In the genomic region with DNA sequence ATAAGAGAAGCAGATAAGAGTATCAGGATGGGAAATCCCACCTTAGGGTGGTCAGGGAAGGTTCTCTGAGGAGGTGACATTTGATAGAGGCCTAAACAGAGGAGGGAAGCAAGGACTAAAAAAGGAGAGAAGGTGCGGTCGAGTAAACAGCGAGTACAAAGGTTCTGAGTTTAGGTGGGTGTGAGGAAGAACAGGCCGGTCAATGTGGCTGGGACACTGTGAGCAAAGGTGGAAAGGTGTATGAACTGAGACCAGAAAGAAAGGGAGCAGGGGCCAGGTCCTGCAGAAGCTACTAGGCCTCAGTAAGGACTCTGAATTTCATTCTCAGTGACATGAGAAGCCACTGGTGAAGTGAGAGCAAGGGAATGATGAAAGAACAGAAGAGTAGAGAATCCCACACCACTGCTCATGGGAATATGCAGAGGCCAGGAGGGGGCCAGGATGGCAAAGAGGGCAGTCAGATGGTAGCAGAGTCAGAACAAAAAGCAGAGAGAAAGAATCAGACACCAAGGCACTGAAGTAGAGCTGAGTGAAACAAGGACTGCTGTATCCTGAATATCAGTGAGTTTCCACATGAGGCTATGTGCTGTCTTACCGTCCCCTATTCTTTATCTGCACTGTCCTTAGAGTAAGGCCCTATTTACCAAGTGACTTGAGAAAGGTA, we compare ENCODE assay signal across 28 cellular contexts. TPM values are rescaled to one million over a fixed set of nuclear protein-coding genes. Genes with fewer than 3 reads are reported as not detected.
DNase-seq lines count a peak whose midpoint lies in the region; ATAC-seq and TF ChIP-seq lines count a peak whose summit lies in the region.
"Had no signal": no experiment of that assay in that cellular context is flagged by ENCODE, and none has a peak within 500 bp of the region (broad histone marks: within the 10 kb centered on the region; RNA-seq: fewer than 3 reads in every experiment).

No MANE protein-coding gene starts in this region.

- no peaks in the 10 kb centered on the region for H3K9me3 Mint-ChIP-seq in GM23338
- peaks cover 6% of the 10 kb centered on the region for H3K9me3 Mint-ChIP-seq in chondrocyte (ENCODE audit: low read depth)
- H3K9me3 Mint-ChIP-seq: activated naive CD4-positive, alpha-beta T cell treated with anti-CD3 and anti-CD28 coated beads for 36 hours had no signal

- no peak overlapping the region for H2BK120ac ChIP-seq in trophoblast cell (ENCODE audit: insufficient read depth, low read length, poor library complexity)

- H3K36me3 Mint-ChIP-seq in GM23338 (ENCODE audit: low read depth) (peaks cover 15% of the 10 kb centered on the region), chondrocyte (ENCODE audit: low read depth) (peaks cover 2% of the 10 kb centered on the region)
- H3K36me3 Mint-ChIP-seq: CD8-positive, alpha-beta memory T cell had no signal

- no peak for DNase-seq in GM23338 (ENCODE audit: low spot score)
- DNase-seq in chondrocyte (ENCODE audit: low spot score) = no peak
- DNase-seq in left colon = peak; percentile 32 to 46
- DNase-seq in trophoblast cell = no peak
- DNase-seq in C1 segment of cervical spinal cord (lab: John Stamatoyannopoulos, UW) = no peak
- DNase-seq: activated CD4-positive, alpha-beta T cell treated with anti-CD3 and anti-CD28 coated beads, Interleukin-2, amount 50 U/mL, for 48 hours; activated naive CD4-positive, alpha-beta T cell treated with anti-CD3 and anti-CD28 coated beads for 36 hours; CD8-positive, alpha-beta memory T cell; esophagus squamous epithelium; foreskin melanocyte; islet precursor cell; NCI-H1105 treated with DMSO at 0.1 percent for 48 hours; NCI-H2029 treated with DMSO at 0.1 percent for 48 hours; NCI-H748 treated with DMSO at 0.1 percent for 48 hours; RPMI8226; stimulated activated CD4-positive, alpha-beta T cell treated with anti-CD3 and anti-CD28 coated beads, Interleukin-15, amount 100 ng/mL, for 24 hours; stimulated activated naive CD4-positive, alpha-beta T cell treated with Interleukin-2 at 50 U/mL for 16 hours; testis had no signal

- no peaks in the 10 kb centered on the region for H3K36me3 ChIP-seq in GM23338 (ENCODE audit: insufficient read depth)
- H3K36me3 ChIP-seq in trophoblast cell (ENCODE audit: control insufficient read depth in 1 of 2, insufficient read depth in 2 of 2, low read length in 2 of 2) = peaks cover 0 to 2% of the 10 kb centered on the region in 2 experiments
- no peaks in the 10 kb centered on the region for H3K36me3 ChIP-seq in gastroesophageal sphincter

- H3K4me2 ChIP-seq in GM23338 (0 out of 2 replicates have a peak overlapping the region, but pooled peaks have one; percentile 52), trophoblast cell (ENCODE audit: low read length) (no peak overlapping the region)

- H4K20me1 ChIP-seq in GM23338 (replicated peaks; ENCODE audit: insufficient read depth) = no peaks in the 10 kb centered on the region

- no peak overlapping the region for H3K18ac ChIP-seq in trophoblast cell (ENCODE audit: low read length)

- TF ChIP-seq CTCF in GM23338 (conservative IDR thresholded peaks at IDR 0.05; ENCODE audit: low read depth in 2 of 2) (no peak), chondrocyte (IDR thresholded peaks at IDR 0.05) (no peak), gastroesophageal sphincter (IDR thresholded peaks at IDR 0.05) (no peak)

- intact Hi-C loops in left colon (cut with DNase I, micrococcal nuclease) = no loop called here

- no peak overlapping the region for H4K12ac ChIP-seq in trophoblast cell (ENCODE audit: low read depth, low read length)

- no peaks in the 10 kb centered on the region for H3F3A ChIP-seq in GM23338 (replicated peaks; ENCODE audit: low read depth)

- H2BK5ac ChIP-seq in trophoblast cell (ENCODE audit: low read depth, low read length, poor library complexity) = no peak overlapping the region

- H3K9me2 ChIP-seq in GM23338 (ENCODE audit: insufficient read depth) = no peaks in the 10 kb centered on the region

- H3K4me3 Mint-ChIP-seq in GM23338 (no peak overlapping the region), chondrocyte (ENCODE audit: unreplicated experiment) (no peak overlapping the region)
- H3K4me3 Mint-ChIP-seq: activated naive CD4-positive, alpha-beta T cell treated with anti-CD3 and anti-CD28 coated beads for 36 hours; CD8-positive, alpha-beta memory T cell had no signal

- H3K23ac ChIP-seq in trophoblast cell (ENCODE audit: low read length) = peak overlapping the region; percentile 46

- H3K4me1 ChIP-seq in GM23338 (ENCODE audit: insufficient read depth) (peaks cover 24% of the 10 kb centered on the region), trophoblast cell (ENCODE audit: control insufficient read depth in 1 of 2, insufficient read depth in 2 of 2, low read length in 2 of 2) (no peaks in the 10 kb centered on the region), gastroesophageal sphincter (peaks cover 0 to 22% (median 3%) of the 10 kb centered on the region in 3 donors)
- H3K4me1 ChIP-seq: esophagus squamous epithelium, testis had no signal

- H3K14ac ChIP-seq in trophoblast cell (ENCODE audit: low read length) = no peak overlapping the region

- H3K4me1 Mint-ChIP-seq in GM23338 (peaks cover 24% of the 10 kb centered on the region), chondrocyte (ENCODE audit: low read depth) (peaks cover 33% of the 10 kb centered on the region)
- H3K4me1 Mint-ChIP-seq: CD8-positive, alpha-beta memory T cell had no signal

- TF ChIP-seq POLR2A in gastroesophageal sphincter (IDR thresholded peaks at IDR 0.05) = no peak

- H4K8ac ChIP-seq in trophoblast cell (ENCODE audit: low read depth, low read length) = no peak overlapping the region

- H3K79me1 ChIP-seq in trophoblast cell (ENCODE audit: low read length) = no peaks in the 10 kb centered on the region

- H3K4me3 ChIP-seq in GM23338 (no peak overlapping the region), trophoblast cell (ENCODE audit: low read depth, low read length) (no peak overlapping the region), gastroesophageal sphincter (no peak overlapping the region)
- H3K4me3 ChIP-seq: coronary artery, esophagus squamous epithelium, lung, testis had no signal

- H3K4ac ChIP-seq in trophoblast cell (ENCODE audit: low read depth, low read length) = no peak overlapping the region

- no CpG with 5 or more reads among the region's 5 CpGs for WGBS in trophoblast cell (ENCODE audit: extremely low coverage, insufficient coverage, insufficient read length)
- 87 to 95% methylated on average over 4 to 5 of the region's 5 CpGs for WGBS in gastroesophageal sphincter (ENCODE audit: low coverage in 1 of 2), 2 donors

- H3K9me3 ChIP-seq in trophoblast cell (ENCODE audit: insufficient read depth, low read depth, low read length) = no peaks in the 10 kb centered on the region
- no peaks in the 10 kb centered on the region for H3K9me3 ChIP-seq in gastroesophageal sphincter
- H3K9me3 ChIP-seq: esophagus squamous epithelium, testis had no signal

- H3K27me3 Mint-ChIP-seq in GM23338 (ENCODE audit: insufficient read depth, low read depth, poor library complexity) (peaks cover 2% of the 10 kb centered on the region), chondrocyte (ENCODE audit: low read depth) (no peaks in the 10 kb centered on the region)

- H3K9ac ChIP-seq in trophoblast cell (ENCODE audit: low read length) = no peak overlapping the region

- H2AK5ac ChIP-seq in trophoblast cell (ENCODE audit: low read length) = no peak overlapping the region

- H2BK12ac ChIP-seq in trophoblast cell (ENCODE audit: low read length) = no peak overlapping the region

- TF ChIP-seq EP300 in gastroesophageal sphincter (IDR thresholded peaks at IDR 0.05) = no peak

- peaks cover 91% of the 10 kb centered on the region for H3K79me2 ChIP-seq in GM23338 (replicated peaks; ENCODE audit: insufficient read depth)
- no peaks in the 10 kb centered on the region for H3K79me2 ChIP-seq in trophoblast cell (ENCODE audit: control insufficient read depth, insufficient read depth, low read length, poor library complexity)

- H4K91ac ChIP-seq in trophoblast cell (ENCODE audit: low read depth, low read length) = no peak overlapping the region

- H3K27me3 ChIP-seq in GM23338 (ENCODE audit: insufficient read depth) (no peaks in the 10 kb centered on the region), trophoblast cell (ENCODE audit: insufficient read depth, low read length) (no peaks in the 10 kb centered on the region), gastroesophageal sphincter (no peaks in the 10 kb centered on the region)
- H3K27me3 ChIP-seq: esophagus squamous epithelium, testis had no signal

- H3K27ac Mint-ChIP-seq in GM23338 = peak overlapping the region; percentile 74
- H3K27ac Mint-ChIP-seq in chondrocyte (ENCODE audit: unreplicated experiment) = peak overlapping the region; percentile 46
- H3K27ac Mint-ChIP-seq: activated naive CD4-positive, alpha-beta T cell treated with anti-CD3 and anti-CD28 coated beads for 36 hours had no signal

- H3K27ac ChIP-seq in GM23338 (ENCODE audit: low read depth) (peak overlapping the region; percentile 82; the same call in 1 of the 2 replicates), trophoblast cell (ENCODE audit: low read depth, low read length) (no peak overlapping the region), gastroesophageal sphincter (no peak overlapping the region)
- H3K27ac ChIP-seq: coronary artery, esophagus squamous epithelium, testis had no signal

- H2AFZ ChIP-seq in GM23338 = no peak overlapping the region
- H2AFZ ChIP-seq in trophoblast cell (ENCODE audit: insufficient read depth, low read length, poor library complexity) = no peak overlapping the region

- ATAC-seq in GM23338 (peak; percentile 57), left colon (peak; percentile 95), HG03342 (IDR thresholded peaks at IDR 0.05; ENCODE audit: unreplicated experiment) (no peak), gastroesophageal sphincter (no peak), GM18907 (IDR thresholded peaks at IDR 0.05; ENCODE audit: unreplicated experiment) (no peak)

TF ChIP-seq in GM23338, 12 proteins besides CTCF, POLR2A, EP300 and RAD21 (continues in another document):
- TF ChIP-seq EZH2phosphoT487 (IDR thresholded peaks at IDR 0.05; ENCODE audit: unreplicated experiment) = no peak
- no peak for TF ChIP-seq POLR2AphosphoS5 (IDR thresholded peaks at IDR 0.05; ENCODE audit: low read depth)
- no peak for TF ChIP-seq NANOG (IDR thresholded peaks at IDR 0.05; ENCODE audit: borderline replicate concordance)

RNA-seq across cellular contexts. Expression of a gene that starts 18.0 kb away (rescaled TPM):
- total RNA-seq in GM23338 (2014; rRNA removed; shearing (Covaris generic)) = not detected in 2 replicates
- 0.23 and 0.36 TPM in 2 replicates for polyA plus RNA-seq in GM23338 (2016; fragmentation: Nextera tagmentation; extraction: Ambion mirVana)
- total RNA-seq in chondrocyte (not detected in 3 replicates), left colon (not detected), gastroesophageal sphincter (not detected)
- not detected in 2 replicates for polyA plus RNA-seq in trophoblast cell (2013)
- total RNA-seq: A673; activated naive CD4-positive, alpha-beta T cell treated with anti-CD3 and anti-CD28 coated beads for 36 hours; CD8-positive, alpha-beta memory T cell; esophagus squamous epithelium; H4; lung; M059J; posterior vena cava; T-helper 1 cell treated with Interleukin-12 subunit alpha and Interleukin-12 subunit beta and Interleukin-4 antibody, amounts not matched to agents 30 ng/mL and 1 ng/mL, for 36 hours had no signal
- polyA plus RNA-seq: CD8-positive, alpha-beta memory T cell; lung had no signal

RNA-seq across cellular contexts. Expression of a gene that starts 30.4 kb away (rescaled TPM):
- total RNA-seq in GM23338 (2014; rRNA removed; shearing (Covaris generic)) = 51.6 and 57.4 TPM in 2 replicates
- 23.9 and 25.3 TPM in 2 replicates for polyA plus RNA-seq in GM23338 (2016; fragmentation: Nextera tagmentation; extraction: Ambion mirVana)
- 31.2 to 57.5 TPM (median 32.0 TPM) in 3 replicates for total RNA-seq in chondrocyte
- 100 to 1,000 TPM; 114 to 119 TPM for total RNA-seq in left colon
- polyA plus RNA-seq in trophoblast cell (2013) = 18.8 and 19.1 TPM in 2 replicates
- 100 to 1,000 TPM; 117 to 200 (median 168) TPM for total RNA-seq in gastroesophageal sphincter
- total RNA-seq: activated naive CD4-positive, alpha-beta T cell treated with anti-CD3 and anti-CD28 coated beads for 36 hours; CD8-positive, alpha-beta memory T cell; T-helper 1 cell treated with Interleukin-12 subunit alpha and Interleukin-12 subunit beta and Interleukin-4 antibody, amounts not matched to agents 30 ng/mL and 1 ng/mL, for 36 hours had no signal
- polyA plus RNA-seq: CD8-positive, alpha-beta memory T cell had no signal

Comparison
In these comparisons a context has a peak if more than half of its experiments do, and no peak if none do; other contexts are left out.
1. ATAC-seq: peak in GM23338 (single experiment) and left colon (single experiment); none in HG03342 (single experiment), gastroesophageal sphincter (single experiment) and GM18907 (single experiment).
2. DNase-seq: peak in left colon (2 of 2); none in GM23338 (single experiment), chondrocyte (single experiment), trophoblast cell (0 of 2) and C1 segment of cervical spinal cord (0 of 14).